Comparison of ENCODE assay signal across 8 cellular contexts in genomic region chr19:17327654-17328516, GRCh38. TPM values are rescaled to one million over a fixed set of nuclear protein-coding genes. Genes with fewer than 3 reads are reported as not detected.
A peak's percentile ranks its signal among the peaks of the same experiment; 100 is the strongest.
DNase-seq lines count a peak whose midpoint lies in the region; ATAC-seq and TF ChIP-seq lines count a peak whose summit lies in the region.

No MANE protein-coding gene starts in this region.

- H2AFZ ChIP-seq in smooth muscle cell (ENCODE audit: low read depth) = no peak overlapping the region

- peaks cover 5% of the 10 kb centered on the region for H3F3A ChIP-seq in smooth muscle cell (ENCODE audit: low read depth)

- H4K20me1 ChIP-seq in smooth muscle cell (ENCODE audit: low read depth) = peaks cover 15% of the 10 kb centered on the region

- H3K4me2 ChIP-seq in smooth muscle cell = peak overlapping the region; percentile 93

- H3K27me3 ChIP-seq in right cardiac atrium (ENCODE audit: control insufficient read depth, insufficient read depth) = no peaks in the 10 kb centered on the region
- H3K27me3 ChIP-seq in smooth muscle cell (ENCODE audit: low read depth) = peaks cover 24% of the 10 kb centered on the region

- H3K36me3 Mint-ChIP-seq in Calu3 (ENCODE audit: insufficient read depth, unreplicated experiment) = peaks cover 12% of the 10 kb centered on the region

- ATAC-seq in right cardiac atrium (peak; percentile 27 to 69), HG02763 (IDR thresholded peaks at IDR 0.05; ENCODE audit: unreplicated experiment) (no peak)

- H3K4me1 ChIP-seq in right cardiac atrium (ENCODE audit: control insufficient read depth, insufficient read depth, low read length) (no peaks in the 10 kb centered on the region), smooth muscle cell (ENCODE audit: low read depth) (peaks cover 20% of the 10 kb centered on the region)

- peak overlapping the region; percentile 51 for H3K9ac ChIP-seq in smooth muscle cell (ENCODE audit: low read depth)

- no peaks in the 10 kb centered on the region for H3K27me3 Mint-ChIP-seq in Calu3 (ENCODE audit: unreplicated experiment)

- H3K4me3 ChIP-seq in right cardiac atrium (ENCODE audit: low read length) (peak overlapping the region; percentile 20), smooth muscle cell (peak overlapping the region; percentile 57)

- WGBS in right cardiac atrium = 36% methylated on average over 64 of the region's 64 CpGs
- 7% methylated on average over 56 of the region's 64 CpGs for WGBS in smooth muscle cell (ENCODE audit: low lambda C conversion rate)

- H3K9me3 Mint-ChIP-seq in Calu3 (ENCODE audit: low read depth, unreplicated experiment) = no peaks in the 10 kb centered on the region

- H3K27ac ChIP-seq in right cardiac atrium (ENCODE audit: low read length) = no peak overlapping the region
- H3K27ac ChIP-seq in smooth muscle cell (ENCODE audit: low read depth) = no peak overlapping the region

- H3K27ac Mint-ChIP-seq in Calu3 (ENCODE audit: unreplicated experiment) = no peak overlapping the region

- BruUV-seq in Calu3 (replicated peaks; lab: Mats Ljungman, UMichigan) = no TSS peak

- H3K9me3 ChIP-seq in right cardiac atrium (ENCODE audit: control insufficient read depth, low read length) (no peaks in the 10 kb centered on the region), smooth muscle cell (replicated peaks; ENCODE audit: low read depth) (no peaks in the 10 kb centered on the region)

- H3K4me3 Mint-ChIP-seq in Calu3 (ENCODE audit: low read depth, unreplicated experiment) = no peak overlapping the region

- H3K79me2 ChIP-seq in smooth muscle cell (ENCODE audit: low read depth) = no peaks in the 10 kb centered on the region

- no peaks in the 10 kb centered on the region for H3K4me1 Mint-ChIP-seq in Calu3 (ENCODE audit: low read depth, unreplicated experiment)

- TF ChIP-seq CTCF in smooth muscle cell (IDR thresholded peaks at IDR 0.05; ENCODE audit: borderline replicate concordance, insufficient read depth, poor library complexity, severe bottlenecking) = peak; percentile 28
- no peak for TF ChIP-seq CTCF in Calu3 (IDR thresholded peaks at IDR 0.05; ENCODE audit: unreplicated experiment)

- peak; percentile 72 for DNase-seq in CD1c-positive myeloid dendritic cell (ENCODE audit: extremely low spot score)
- DNase-seq in NCI-H226 = peak; percentile 83
- DNase-seq in activated gamma-delta T cell treated with anti-CD3 and anti-CD28 coated beads, Interleukin-2, amount 50 U/mL, for 16 hours (ENCODE audit: low read depth) = peak; percentile 29
- peak; percentile 71 to 80 (median 79) for DNase-seq in right cardiac atrium
- peak; percentile 55 for DNase-seq in smooth muscle cell (lab: John Stamatoyannopoulos, UW; ENCODE audit: unreplicated experiment)
- no peak for DNase-seq in posterior vena cava (ENCODE audit: low spot score)
- DNase-seq in Calu3 = no peak

- CTCF ChIA-PET in Calu3 (lab: Charles Lee) = interaction anchor here (0.6 kb wide), 1 partner anchor 86 kb away, joined by 3 read pairs; no protein-coding TSS in a partner anchor

- H3K36me3 ChIP-seq in smooth muscle cell (ENCODE audit: low read depth) = no peaks in the 10 kb centered on the region

- intact Hi-C loops in right cardiac atrium (cut with DNase I) (no loop called here), posterior vena cava (cut with DNase I) (no loop called here), Calu3 (cut with micrococcal nuclease; ENCODE audit: unreplicated experiment) (no loop called here)

RNA-seq across cellular contexts. Expression of gene ANO8, which starts 6.8 kb away (rescaled TPM):
- total RNA-seq in right cardiac atrium (10 to 100 TPM in 1 of 4 donors, 1 to 10 TPM in 3; 7.1 to 10.9 (median 8.7) TPM), smooth muscle cell (6.4 and 8.0 TPM in 2 replicates), posterior vena cava (10 to 100 TPM in 1 of 2 donors, 1 to 10 TPM in 1; 9.8 to 10.0 TPM), Calu3 (2022) (9.6 and 10.5 TPM in 2 replicates)
- polyA plus RNA-seq in right cardiac atrium (7.8 TPM), smooth muscle cell (1.3 and 2.4 TPM in 2 replicates)

RNA-seq across cellular contexts. Expression of gene GTPBP3, which starts 9.5 kb away (rescaled TPM):
- total RNA-seq in right cardiac atrium (10 to 100 TPM in 2 of 4 donors, 1 to 10 TPM in 2; 7.9 to 11.3 (median 10.3) TPM), smooth muscle cell (11.7 and 16.5 TPM in 2 replicates), posterior vena cava (10 to 100 TPM; 12.7 to 15.8 TPM), Calu3 (2022) (30.6 and 40.9 TPM in 2 replicates)
- polyA plus RNA-seq in right cardiac atrium (8.4 TPM), smooth muscle cell (19.6 and 23.3 TPM in 2 replicates)

RNA-seq across cellular contexts. Expression of gene DDA1, which starts 18.5 kb away (rescaled TPM):
- total RNA-seq in right cardiac atrium = 10 to 100 TPM; 29.7 to 33.6 (median 30.8) TPM
- 92.5 TPM for polyA plus RNA-seq in right cardiac atrium
- total RNA-seq in smooth muscle cell = 26.5 and 26.9 TPM in 2 replicates
- polyA plus RNA-seq in smooth muscle cell = 51.8 and 72.4 TPM in 2 replicates
- total RNA-seq in posterior vena cava = 10 to 100 TPM; 30.7 to 33.9 TPM
- total RNA-seq in Calu3 (2022) = 50.8 and 54.9 TPM in 2 replicates

RNA-seq across cellular contexts. Expression of gene MRPL34, which starts 22.2 kb away (rescaled TPM):
- 100 to 1,000 TPM; 131 to 180 (median 164) TPM for total RNA-seq in right cardiac atrium
- 321 TPM for polyA plus RNA-seq in right cardiac atrium
- 32.0 and 67.2 TPM in 2 replicates for total RNA-seq in smooth muscle cell
- polyA plus RNA-seq in smooth muscle cell = 78.6 and 84.2 TPM in 2 replicates
- total RNA-seq in posterior vena cava = 10 to 100 TPM; 52.2 to 54.6 TPM
- total RNA-seq in Calu3 (2022) = 37.9 and 38.4 TPM in 2 replicates

RNA-seq across cellular contexts. Expression of gene ABHD8, which starts 24.7 kb away (rescaled TPM):
- total RNA-seq in right cardiac atrium (10 to 100 TPM; 12.7 to 17.0 (median 14.3) TPM), smooth muscle cell (6.1 and 9.2 TPM in 2 replicates), posterior vena cava (1 to 10 TPM; 7.4 to 7.8 TPM), Calu3 (2022) (6.0 and 6.2 TPM in 2 replicates)
- polyA plus RNA-seq in right cardiac atrium (15.8 TPM), smooth muscle cell (15.1 and 16.6 TPM in 2 replicates)

Comparison
In these comparisons a context has a peak if more than half of its experiments do, and no peak if none do; other contexts are left out.
1. DNase-seq: peak in CD1c-positive myeloid dendritic cell (single experiment), NCI-H226 (single experiment), activated gamma-delta T cell treated with anti-CD3 and anti-CD28 coated beads, Interleukin-2, amount 50 U/mL, for 16 hours (single experiment), right cardiac atrium (3 of 3) and smooth muscle cell (single experiment); none in posterior vena cava (single experiment) and Calu3 (single experiment).